In the genomic region with DNA sequence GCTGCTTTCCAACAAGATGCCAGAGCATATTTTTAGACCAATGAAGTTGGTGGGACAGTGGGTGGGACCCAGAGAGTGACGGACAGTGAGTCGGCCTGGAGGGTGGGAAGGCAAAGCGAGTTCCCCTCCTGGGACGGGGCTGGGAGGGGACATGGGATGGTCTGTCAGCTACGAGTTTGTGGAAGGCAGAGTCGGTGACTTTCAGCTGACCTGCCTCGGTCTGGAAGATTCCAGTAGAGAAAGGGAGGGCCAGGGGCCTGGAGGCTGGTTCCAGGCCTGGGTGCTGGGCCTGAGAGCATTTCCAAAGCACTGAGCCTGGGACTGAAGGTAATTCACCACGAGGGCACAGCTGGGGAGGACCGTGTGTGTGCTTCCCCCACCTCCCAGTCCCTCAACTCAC, we compare ENCODE assay signal across 8 cellular contexts. TPM values are rescaled to one million over a fixed set of nuclear protein-coding genes. Genes with fewer than 3 reads are reported as not detected.
DNase-seq lines count a peak whose midpoint lies in the region; ATAC-seq, FAIRE-seq and TF ChIP-seq lines count a peak whose summit lies in the region.
"Not testable (repeated sequence)": the region's sequence is repeated elsewhere in the genome, so short reads cannot be mapped to it uniquely, and the experiment has no call there.

No MANE protein-coding gene starts in this region.

- not testable (repeated sequence) for H3K36me3 ChIP-seq in SJCRH30; cardiac muscle cell; kidney (ENCODE audit: control insufficient read depth in 1 of 2, insufficient read depth in 2 of 2, low read length in 2 of 2); rectal smooth muscle tissue (ENCODE audit: control insufficient read depth, insufficient read depth, low read length); suprapubic skin; upper lobe of right lung

- TF ChIP-seq CTCF in coronary artery (IDR thresholded peaks at IDR 0.05); cardiac muscle cell (IDR thresholded peaks at IDR 0.05; ENCODE audit: low read depth, low read length); kidney (IDR thresholded peaks at IDR 0.05; ENCODE audit: borderline replicate concordance, extremely low read depth, insufficient read depth); mesothelial cell of epicardium (IDR thresholded peaks at IDR 0.05; ENCODE audit: unreplicated experiment); suprapubic skin (IDR thresholded peaks at IDR 0.05); upper lobe of right lung (IDR thresholded peaks at IDR 0.05): not testable (repeated sequence)

- WGBS in suprapubic skin = 75% methylated on average over 7 of the region's 9 CpGs

- H3K4me1 ChIP-seq in SJCRH30; rectal smooth muscle tissue (ENCODE audit: control insufficient read depth, insufficient read depth, low read length); upper lobe of right lung: not testable (repeated sequence)
- H3K4me1 ChIP-seq in cardiac muscle cell (ENCODE audit: low read depth) (peaks cover 15% of the 10 kb centered on the region), kidney (ENCODE audit: control insufficient read depth in 1 of 2, insufficient read depth in 1 of 2, low read depth in 1 of 2, low read length in 2 of 2) (peaks cover 3 to 26% of the 10 kb centered on the region in 2 donors), suprapubic skin (peaks cover 12% of the 10 kb centered on the region)

- TF ChIP-seq POLR2A in suprapubic skin (IDR thresholded peaks at IDR 0.05) = not testable (repeated sequence)

- intact Hi-C loops in kidney (cut with DNase I); upper lobe of right lung (cut with DNase I): not testable (repeated sequence)

- H3K9me3 ChIP-seq in SJCRH30 (replicated peaks); cardiac muscle cell (ENCODE audit: low read depth); kidney (ENCODE audit: control insufficient read depth in 1 of 2, low read length in 2 of 2); suprapubic skin; upper lobe of right lung: not testable (repeated sequence)

- not testable (repeated sequence) for H3K27me3 ChIP-seq in SJCRH30; cardiac muscle cell; rectal smooth muscle tissue (ENCODE audit: control insufficient read depth, insufficient read depth, low read length); suprapubic skin; upper lobe of right lung

- H3K4me3 ChIP-seq in SJCRH30 (peak overlapping the region; percentile 27), coronary artery (peak overlapping the region; percentile 52)
- not testable (repeated sequence) for H3K4me3 ChIP-seq in cardiac muscle cell; kidney (ENCODE audit: low read length in 2 of 2); rectal smooth muscle tissue (ENCODE audit: low read length); suprapubic skin; upper lobe of right lung

- not testable (repeated sequence) for H3K4me3 Mint-ChIP-seq in mesothelial cell of epicardium

- not testable (repeated sequence) for H3K9ac ChIP-seq in kidney (ENCODE audit: low read length in 2 of 2); rectal smooth muscle tissue (ENCODE audit: low read length)

- not testable (repeated sequence) for ATAC-seq in upper lobe of right lung

- DNase-seq in SJCRH30 (peak in 1 of 2 experiments; percentile 31), cardiac muscle cell (ENCODE audit: low read depth in 1 of 2, low spot score in 1 of 2) (peak in 1 of 2 donors; percentile 74), kidney (peak; percentile 89), suprapubic skin (ENCODE audit: low spot score in 2 of 2) (peak; percentile 57 to 77)
- not testable (repeated sequence) for DNase-seq in coronary artery (ENCODE audit: low spot score); mesothelial cell of epicardium (ENCODE audit: low spot score in 2 of 2, unreplicated experiment in 2 of 2); upper lobe of right lung

- H3K4me1 Mint-ChIP-seq in mesothelial cell of epicardium = not testable (repeated sequence)

- not testable (repeated sequence) for TF ChIP-seq EP300 in suprapubic skin (IDR thresholded peaks at IDR 0.05)

- peak overlapping the region; percentile 67 for H3K27ac Mint-ChIP-seq in mesothelial cell of epicardium

- not testable (repeated sequence) for H3K9me3 Mint-ChIP-seq in mesothelial cell of epicardium

- H3K27me3 Mint-ChIP-seq in mesothelial cell of epicardium (ENCODE audit: low read depth) = not testable (repeated sequence)

- not testable (repeated sequence) for H3K36me3 Mint-ChIP-seq in mesothelial cell of epicardium

- peak; percentile 42 for FAIRE-seq in kidney (lab: Jason Lieb, UNC)

- peak overlapping the region; percentile 43 for H3K27ac ChIP-seq in SJCRH30
- peak overlapping the region; percentile 90 to 98 for H3K27ac ChIP-seq in coronary artery
- peak overlapping the region; percentile 98 for H3K27ac ChIP-seq in cardiac muscle cell
- peak overlapping the region; percentile 80 to 92 for H3K27ac ChIP-seq in kidney (ENCODE audit: low read depth in 2 of 2, low read length in 2 of 2)
- peak overlapping the region; percentile 55 for H3K27ac ChIP-seq in rectal smooth muscle tissue (ENCODE audit: low read depth, low read length)
- H3K27ac ChIP-seq in suprapubic skin = peak overlapping the region; percentile 2
- peak overlapping the region; percentile 66 for H3K27ac ChIP-seq in upper lobe of right lung

RNA-seq across cellular contexts. Expression of gene PPARA, which starts 10.9 kb away (rescaled TPM):
- total RNA-seq in SJCRH30 (2014; rRNA removed; shearing (Covaris generic)) = 10.4 and 11.5 TPM in 2 replicates
- total RNA-seq in cardiac muscle cell = 22.6 and 25.1 TPM in 2 replicates
- 11.8 and 12.2 TPM in 2 replicates for polyA plus RNA-seq in cardiac muscle cell
- total RNA-seq in kidney = 36.8 TPM
- 15.8 TPM for polyA plus RNA-seq in kidney (ENCODE audit: insufficient read depth, low read depth, low replicate concordance)
- 12.0 to 15.1 TPM (median 13.0 TPM) in 3 replicates for total RNA-seq in mesothelial cell of epicardium
- 10 to 100 TPM; 18.7 to 53.8 (median 32.0) TPM for total RNA-seq in suprapubic skin
- 18.4 TPM for total RNA-seq in upper lobe of right lung

Comparison
In these comparisons a context has a peak if more than half of its experiments do, and no peak if none do; other contexts are left out.
1. H3K27ac ChIP-seq: peak in every context shown above with its lines; median percentile 98 in cardiac muscle cell; 94 in coronary artery; 86 in kidney; 66 in upper lobe of right lung; 55 in rectal smooth muscle tissue; 43 in SJCRH30; 2 in suprapubic skin.